In genomic region chr5:91373016-91373415, GRCh38 we compare ENCODE assay signal across 14 cellular contexts. TPM values are rescaled to one million over a fixed set of nuclear protein-coding genes. Genes with fewer than 3 reads are reported as not detected.
A peak's percentile ranks its signal among the peaks of the same experiment; 100 is the strongest.
DNase-seq lines count a peak whose midpoint lies in the region; ATAC-seq, FAIRE-seq and TF ChIP-seq lines count a peak whose summit lies in the region.
"Had no signal": no experiment of that assay in that cellular context is flagged by ENCODE, and none has a peak within 500 bp of the region (broad histone marks: within the 10 kb centered on the region; RNA-seq: fewer than 3 reads in every experiment).

No MANE protein-coding gene starts in this region.

- CTCF ChIA-PET in K562 (lab: Yijun Ruan, JAX; ENCODE audit: low intra/inter-chr PET ratio) (no interaction called here), HepG2 (lab: Yijun Ruan, JAX; ENCODE audit: low intra/inter-chr PET ratio, low total read pairs) (no interaction called here)

- H3F3A ChIP-seq in GM23248 (ENCODE audit: insufficient read depth) (peaks cover 83% of the 10 kb centered on the region), MM.1S (ENCODE audit: insufficient read depth, low read length) (peaks cover 53% of the 10 kb centered on the region)

- H3K4me2 ChIP-seq in GM23248 (ENCODE audit: unreplicated experiment) (no peak overlapping the region), K562 (ENCODE audit: insufficient read depth, low read length) (no peak overlapping the region), MM.1S (ENCODE audit: low read depth, low read length) (no peak overlapping the region), HepG2 (ENCODE audit: low read depth, low read length) (no peak overlapping the region)

- no peak for ATAC-seq in K562
- ATAC-seq in GM21526 (IDR thresholded peaks at IDR 0.05; ENCODE audit: low FRiP score, unreplicated experiment), result no peak
- no peak for ATAC-seq in HepG2

- H3K27me3 ChIP-seq in GM23248 (replicated peaks; ENCODE audit: insufficient read depth) (no peaks in the 10 kb centered on the region), K562 (ENCODE audit: control insufficient read depth in 2 of 2, insufficient read depth in 2 of 2, low read length in 2 of 2) (no peaks in the 10 kb centered on the region), MM.1S (replicated peaks; ENCODE audit: insufficient read depth, low read length) (no peaks in the 10 kb centered on the region), HepG2 (ENCODE audit: control insufficient read depth in 1 of 2, insufficient read depth in 2 of 2, low read length in 2 of 2) (no peaks in the 10 kb centered on the region)

- TF ChIP-seq EP300 in K562 (IDR thresholded peaks at IDR 0.05; ENCODE audit: low read length) (no peak), HepG2 (IDR thresholded peaks at IDR 0.05; ENCODE audit: low read depth in 2 of 2, low read length in 2 of 2) (no peak), HepG2 (CRISPR knock-in tag; IDR thresholded peaks at IDR 0.05; ENCODE audit: borderline replicate concordance) (no peak)

- POLR2A ChIA-PET in K562 (lab: Yijun Ruan, JAX), result interaction anchor here (1.0 to 7.4 kb wide), 3 partner anchors 8 to 12 kb away, joined by 3 to 47 read pairs (median 4); partner anchors contain the start of gene ARRDC3
- POLR2A ChIA-PET in HepG2 (lab: Yijun Ruan, JAX), result interaction anchor here (1.2 kb wide), 1 partner anchor 10 kb away, joined by 3 read pairs; the partner anchor contains the start of gene ARRDC3

- no peak overlapping the region for H2AFZ ChIP-seq in GM23248
- H2AFZ ChIP-seq in K562 (ENCODE audit: low read depth, low read length), result no peak overlapping the region
- no peak overlapping the region for H2AFZ ChIP-seq in MM.1S (ENCODE audit: low read length)
- H2AFZ ChIP-seq in HepG2 (ENCODE audit: low read length), result no peak overlapping the region

- TF ChIP-seq RAD21 in K562 (CRISPR knock-in tag; conservative IDR thresholded peaks at IDR 0.05 in 1 of 2, IDR thresholded peaks at IDR 0.05 in 1 of 2) (no peak), HepG2 (CRISPR knock-in tag; IDR thresholded peaks at IDR 0.05) (no peak)

- H3K9ac ChIP-seq in GM23248, result no peak overlapping the region; the same call in 1 of the 2 replicates
- H3K9ac ChIP-seq in K562 (ENCODE audit: insufficient read depth in 1 of 2, low read depth in 2 of 2, low read length in 2 of 2), result no peak overlapping the region
- no peak overlapping the region for H3K9ac ChIP-seq in MM.1S (ENCODE audit: low read length)
- H3K9ac ChIP-seq in HepG2 (ENCODE audit: insufficient read depth, low read depth, low read length), result no peak overlapping the region

- peaks cover 35% of the 10 kb centered on the region for H3K4me1 ChIP-seq in GM23248 (ENCODE audit: insufficient read depth)
- H3K4me1 ChIP-seq in K562 (replicated peaks in 1 of 2; ENCODE audit: control insufficient read depth in 2 of 2, insufficient read depth in 2 of 2, low read length in 2 of 2), result no peaks in the 10 kb centered on the region; a peak in 1 of 5 replicates
- 0 out of 2 replicates have a peak, but pooled peaks cover 3% of the 10 kb centered on the region for H3K4me1 ChIP-seq in MM.1S (ENCODE audit: low read length)
- H3K4me1 ChIP-seq in HepG2 (ENCODE audit: insufficient read depth, low read length), result no peaks in the 10 kb centered on the region

- DNase-seq in GM23248 (no peak), K562 (ENCODE audit: extremely low read depth in 1 of 4, low spot score in 3 of 4) (no peak), nephron progenitor cell (no peak), MM.1S (no peak), hepatic stellate cell (ENCODE audit: low spot score) (no peak), HepG2 (ENCODE audit: low spot score) (no peak)
- DNase-seq: cortex of kidney, mammary epithelial cell, NCI-H2171 treated with DMSO at 0.1 percent for 48 hours, occipital lobe, SHP77 had no signal

- no peaks in the 10 kb centered on the region for H3K9me1 ChIP-seq in K562 (ENCODE audit: control insufficient read depth, insufficient read depth, low read length)

- H3K9me3 Mint-ChIP-seq in nephron progenitor cell, result no peaks in the 10 kb centered on the region

- H3K4me1 Mint-ChIP-seq in nephron progenitor cell, result peaks cover 29% of the 10 kb centered on the region

- FAIRE-seq in A204.1 (lab: Jason Lieb, UNC) (peak; percentile 6), K562 (lab: Jason Lieb, UNC) (no peak), HepG2 (lab: Jason Lieb, UNC) (no peak)

- peaks cover 97% of the 10 kb centered on the region for H3K36me3 Mint-ChIP-seq in nephron progenitor cell (ENCODE audit: low read depth)

- intact Hi-C loops in K562 (cut with micrococcal nuclease) (no loop called here), HepG2 (cut with micrococcal nuclease; ENCODE audit: unreplicated experiment) (no loop called here)

- H4K20me1 ChIP-seq in GM23248 (ENCODE audit: insufficient read depth) (no peaks in the 10 kb centered on the region), K562 (replicated peaks; ENCODE audit: control insufficient read depth, insufficient read depth, low read length) (peaks cover 12% of the 10 kb centered on the region; the same call in 1 of the 2 replicates), MM.1S (ENCODE audit: insufficient read depth, low read length) (peaks cover 23% of the 10 kb centered on the region), HepG2 (ENCODE audit: insufficient read depth, low read length) (no peaks in the 10 kb centered on the region)

- no peak for TF ChIP-seq POLR2A in K562 (conservative IDR thresholded peaks at IDR 0.05)
- TF ChIP-seq POLR2A in HepG2 (IDR thresholded peaks at IDR 0.05; ENCODE audit: insufficient read depth in 1 of 2, low read depth in 2 of 2, low read length in 2 of 2), result no peak

- H3K79me2 ChIP-seq in GM23248 (ENCODE audit: insufficient read depth) (peaks cover 93% of the 10 kb centered on the region), K562 (ENCODE audit: control insufficient read depth, insufficient read depth, low read length) (peaks cover 75% of the 10 kb centered on the region), MM.1S (ENCODE audit: low read length) (peaks cover 88% of the 10 kb centered on the region), HepG2 (ENCODE audit: insufficient read depth, low read length) (peaks cover 3% of the 10 kb centered on the region)

- WGBS in GM23248 (ENCODE audit: low coverage in 1 of 2, low lambda C conversion rate in 2 of 2, missing lambda C conversion rate in 2 of 2), 2 experiments, result 79 to 82% methylated on average over 1 of the region's 1 CpG
- 71% methylated on average over 1 of the region's 1 CpG for WGBS in K562 (ENCODE audit: insufficient coverage, low coverage, missing lambda C conversion rate)
- WGBS in HepG2 (ENCODE audit: low lambda C conversion rate), result 88% methylated on average over 1 of the region's 1 CpG

- peak overlapping the region; percentile 12 for H3K4me3 Mint-ChIP-seq in nephron progenitor cell

- H3K9me2 ChIP-seq in GM23248 (ENCODE audit: insufficient read depth) (no peaks in the 10 kb centered on the region), MM.1S (replicated peaks; ENCODE audit: insufficient read depth, low read length) (no peaks in the 10 kb centered on the region)

- H3K4me3 ChIP-seq in GM23248, result no peak overlapping the region
- no peak overlapping the region for H3K4me3 ChIP-seq in K562
- H3K4me3 ChIP-seq in MM.1S (ENCODE audit: low read length), result no peak overlapping the region
- no peak overlapping the region for H3K4me3 ChIP-seq in HepG2 (replicated peaks in 1 of 3; ENCODE audit: insufficient read depth in 1 of 3, low read depth in 2 of 3, low read length in 3 of 3)
- H3K4me3 ChIP-seq: skin epidermis had no signal

- in situ Hi-C loops in GM23248 (cut with MboI) (no loop called here), K562 (cut with MboI) (no loop called here), HepG2 (cut with HindIII; ENCODE audit: extremely low pct_ligation_motif_present, low pct_unique_long_range_greater_than_20kb) (no loop called here)

- H3K27ac Mint-ChIP-seq in nephron progenitor cell, result peak overlapping the region; percentile 27

- H3K27me3 Mint-ChIP-seq in nephron progenitor cell (ENCODE audit: low read depth, poor library complexity), result no peaks in the 10 kb centered on the region

- TF ChIP-seq CTCF in K562 (IDR thresholded peaks at IDR 0.05 in 2 of 3, conservative IDR thresholded peaks at IDR 0.05 in 1 of 3; ENCODE audit: insufficient read depth in 2 of 3, low read depth in 1 of 3, low read length in 3 of 3) (no peak), nephron progenitor cell (IDR thresholded peaks at IDR 0.05) (no peak), MM.1S (IDR thresholded peaks at IDR 0.05; ENCODE audit: low read length) (no peak), HepG2 (CRISPR knock-in tag; IDR thresholded peaks at IDR 0.05) (no peak)

- H3K9me3 ChIP-seq in GM23248 (ENCODE audit: low read depth) (no peaks in the 10 kb centered on the region), K562 (replicated peaks; ENCODE audit: control insufficient read depth, insufficient read depth, low read depth, low read length) (no peaks in the 10 kb centered on the region), MM.1S (replicated peaks; ENCODE audit: insufficient read depth, low read length) (no peaks in the 10 kb centered on the region), HepG2 (ENCODE audit: low read length) (no peaks in the 10 kb centered on the region)

- peaks cover 98% of the 10 kb centered on the region for H3K36me3 ChIP-seq in GM23248 (ENCODE audit: low read depth)
- H3K36me3 ChIP-seq in K562 (ENCODE audit: control insufficient read depth, insufficient read depth, low read length), result peaks cover 100% of the 10 kb centered on the region
- peaks cover 55% of the 10 kb centered on the region for H3K36me3 ChIP-seq in MM.1S (replicated peaks; ENCODE audit: insufficient read depth, low read length)
- H3K36me3 ChIP-seq in HepG2 (replicated peaks in 1 of 2; ENCODE audit: control insufficient read depth in 1 of 2, insufficient read depth in 2 of 2, low read length in 2 of 2), result peaks cover 17 to 47% of the 10 kb centered on the region in 2 experiments

- H3K27ac ChIP-seq in GM23248, result 0 out of 2 replicates have a peak overlapping the region, but pooled peaks have one; percentile 13
- H3K27ac ChIP-seq in K562 (ENCODE audit: extremely low read depth, low read depth, low read length), result no peak overlapping the region
- H3K27ac ChIP-seq in MM.1S (ENCODE audit: low read length), result no peak overlapping the region
- H3K27ac ChIP-seq in HepG2 (ENCODE audit: extremely low read length, insufficient read depth, low read length), result no peak overlapping the region

- no TSS peak for BruUV-seq in K562 (replicated peaks; lab: Mats Ljungman, UMichigan)
- BruUV-seq in HepG2 (replicated peaks; lab: Mats Ljungman, UMichigan), result no TSS peak

RNA-seq across cellular contexts. Expression of gene ARRDC3, which starts 10.1 kb away (rescaled TPM):
- total RNA-seq in GM23248 (2014; rRNA removed; shearing (Covaris generic)), result 61.2 and 70.6 TPM in 2 replicates
- 42.7 and 46.0 TPM in 2 replicates for polyA plus RNA-seq in GM23248 (2016; fragmentation: Nextera tagmentation; extraction: Ambion mirVana)
- 71.8 and 190 TPM in 2 replicates for total RNA-seq in K562 (2011; cell fraction: chromatin; rRNA removed; ENCODE audit: low replicate concordance)
- total RNA-seq in K562 (2011; cell fraction: nucleolus; rRNA removed), result 40.0 and 50.7 TPM in 2 replicates
- total RNA-seq in K562 (2011; cell fraction: nucleoplasm; rRNA removed), result 79.3 and 101 TPM in 2 replicates
- total RNA-seq in K562 (2014; rRNA removed), result 45.2 and 46.2 TPM in 2 replicates
- total RNA-seq in K562 (2014; rRNA removed; fragmentation: Illumina TruSeq; extraction: Trizol), result 54.4 and 58.1 TPM in 2 replicates
- 36.0 and 39.4 TPM in 2 replicates for total RNA-seq in K562 (2015; rRNA removed; fragmentation: Illumina TruSeq; extraction: Trizol)
- total RNA-seq in K562 (2021), result 42.1 and 49.1 TPM in 2 replicates
- 40.4 and 41.0 TPM in 2 replicates for polyA plus RNA-seq in K562 (2011; rRNA removed)
- polyA plus RNA-seq in K562 (2011; cell fraction: cytosol; rRNA removed), result 6.3 and 18.7 TPM in 2 replicates
- polyA plus RNA-seq in K562 (2011; cell fraction: nucleus; rRNA removed), result 49.0 and 78.9 TPM in 2 replicates
- 27.7 and 35.0 TPM in 2 replicates for polyA plus RNA-seq in K562 (2012)
- polyA plus RNA-seq in K562 (2014; fragmentation: Illumina TruSeq; extraction: Trizol), result 19.3 and 25.5 TPM in 2 replicates
- polyA plus RNA-seq in K562 (2014; fragmentation: Nextera tagmentation; extraction: Ambion mirVana), result 10 to 100 TPM; 23.8 to 30.2 TPM
- polyA plus RNA-seq in K562 (2014; rRNA removed), result 15.3 and 15.9 TPM in 2 replicates
- polyA minus RNA-seq in K562 (2011; rRNA and poly(A)+ RNA removed), result 193 and 245 TPM in 2 replicates
- polyA minus RNA-seq in K562 (2011; cell fraction: cytosol; rRNA and poly(A)+ RNA removed), result 88.1 and 97.8 TPM in 2 replicates
- 124 and 274 TPM in 2 replicates for polyA minus RNA-seq in K562 (2011; cell fraction: nucleus; rRNA and poly(A)+ RNA removed)
- 12.2 and 24.4 TPM in 2 replicates for total RNA-seq in HepG2 (2016; rRNA removed; fragmentation: Illumina TruSeq; extraction: Trizol)
- total RNA-seq in HepG2 (2016; cell fraction: cytosol; rRNA removed; fragmentation: Illumina TruSeq; extraction: Trizol; ENCODE audit: low read depth), result 7.8 TPM in 2 replicates
- 13.5 and 19.6 TPM in 2 replicates for total RNA-seq in HepG2 (2016; cell fraction: insoluble cytoplasmic fraction; rRNA removed; fragmentation: Illumina TruSeq; extraction: Trizol)
- 11.0 and 11.3 TPM in 2 replicates for total RNA-seq in HepG2 (2016; cell fraction: membrane; rRNA removed; fragmentation: Illumina TruSeq; extraction: Trizol)
- 46.8 and 50.0 TPM in 2 replicates for total RNA-seq in HepG2 (2016; cell fraction: nucleus; rRNA removed; fragmentation: Illumina TruSeq; extraction: Trizol)
- polyA plus RNA-seq in HepG2 (2011; rRNA removed), result 3.4 and 5.9 TPM in 2 replicates
- 1.0 and 3.5 TPM in 2 replicates for polyA plus RNA-seq in HepG2 (2011; cell fraction: cytosol; rRNA removed)
- polyA plus RNA-seq in HepG2 (2011; cell fraction: nucleus; rRNA removed), result 4.1 and 6.4 TPM in 2 replicates
- 10.9 and 12.8 TPM in 2 replicates for polyA plus RNA-seq in HepG2 (2012)
- polyA plus RNA-seq in HepG2 (2016; cell fraction: cytosol; fragmentation: Illumina TruSeq; extraction: Trizol; ENCODE audit: low read depth), result 0.52 and 0.62 TPM in 2 replicates
- 7.6 and 8.4 TPM in 2 replicates for polyA plus RNA-seq in HepG2 (2016; cell fraction: insoluble cytoplasmic fraction; fragmentation: Illumina TruSeq; extraction: Trizol; ENCODE audit: low read depth)
- 2.1 and 2.7 TPM in 2 replicates for polyA plus RNA-seq in HepG2 (2016; cell fraction: membrane; fragmentation: Illumina TruSeq; extraction: Trizol; ENCODE audit: low read depth)
- 35.7 and 39.1 TPM in 2 replicates for polyA plus RNA-seq in HepG2 (2016; cell fraction: nucleus; fragmentation: Illumina TruSeq; extraction: Trizol; ENCODE audit: insufficient read depth, low read depth)
- polyA minus RNA-seq in HepG2 (2011; rRNA and poly(A)+ RNA removed; ENCODE audit: low replicate concordance), result 10.6 and 28.7 TPM in 2 replicates
- polyA minus RNA-seq in HepG2 (2011; cell fraction: cytosol; rRNA and poly(A)+ RNA removed), result 9.8 and 22.2 TPM in 2 replicates
- 15.3 and 23.9 TPM in 2 replicates for polyA minus RNA-seq in HepG2 (2011; cell fraction: nucleus; rRNA and poly(A)+ RNA removed)
